2 cellular contexts compared by ENCODE assay signal in genomic region chr11:1670928-1671371, GRCh38.
TF ChIP-seq lines count a peak whose summit lies in the region.

No MANE protein-coding gene starts in this region.

TF ChIP-seq in IMR-90, 13 proteins besides CTCF, POLR2A, EP300 and RAD21:
- TF ChIP-seq CHD1 (IDR thresholded peaks at IDR 0.05; ENCODE audit: low read depth, low read length) (no peak), RCOR1 (IDR thresholded peaks at IDR 0.05; ENCODE audit: insufficient replicate concordance, low read length) (no peak), ELK1 (IDR thresholded peaks at IDR 0.05; ENCODE audit: borderline replicate concordance, low read depth, low read length) (no peak)

TF ChIP-seq in liver, 16 proteins besides CTCF, POLR2A, EP300 and RAD21:
- TF ChIP-seq HNF4G (IDR thresholded peaks at IDR 0.05) (no peak), GABPA (IDR thresholded peaks at IDR 0.05 in 1 of 2, conservative IDR thresholded peaks at IDR 0.05 in 1 of 2) (no peak), RXRA (IDR thresholded peaks at IDR 0.05) (peak; percentile 45 to 54), MAX (IDR thresholded peaks at IDR 0.05) (no peak), FOXA1 (IDR thresholded peaks at IDR 0.05) (no peak), HNF4A (conservative IDR thresholded peaks at IDR 0.05) (peak in 1 of 2 donors; percentile 8), ZBTB33 (IDR thresholded peaks at IDR 0.05) (no peak), EGR1 (IDR thresholded peaks at IDR 0.05; ENCODE audit: low read depth in 2 of 2) (no peak)
TF ChIP-seq in liver: peak in this region for 2.
